In genomic region chr10:89643812-89644690, GRCh38 we compare ENCODE assay signal across 9 cellular contexts. TPM values are rescaled to one million over a fixed set of nuclear protein-coding genes. Genes with fewer than 3 reads are reported as not detected.
DNase-seq lines count a peak whose midpoint lies in the region; ATAC-seq, FAIRE-seq and TF ChIP-seq lines count a peak whose summit lies in the region.
"Had no signal": no experiment of that assay in that cellular context is flagged by ENCODE, and none has a peak within 500 bp of the region (broad histone marks: within the 10 kb centered on the region; RNA-seq: fewer than 3 reads in every experiment).

No MANE protein-coding gene starts in this region.

- H3K9me3 Mint-ChIP-seq in activated B cell treated with CpG ODN at 0.5 μM for 24 hours = no peaks in the 10 kb centered on the region
- no peaks in the 10 kb centered on the region for H3K9me3 Mint-ChIP-seq in chondrocyte (ENCODE audit: low read depth)
- H3K9me3 Mint-ChIP-seq: T-helper 1 cell treated with Interleukin-12 subunit alpha and Interleukin-12 subunit beta and Interleukin-4 antibody, amounts not matched to agents 30 μg/mL and 1 μg/mL, for 36 hours had no signal

- CTCF ChIA-PET in activated B cell treated with CpG ODN at 0.5 μM for 24 hours (lab: Charles Lee) = interaction anchor here (0.7 to 1.2 kb wide), 4 partner anchors 19 to 504 kb away, joined by 3 to 6 read pairs (median 3); partner anchors contain the start of gene KIF20B

- in situ Hi-C loops in GM18951 (cut with MboI; ENCODE audit: low sequenced_read_pairs, unreplicated experiment) = no loop called here

- H3K27ac Mint-ChIP-seq in activated B cell treated with CpG ODN at 0.5 μM for 24 hours (no peak overlapping the region), chondrocyte (ENCODE audit: unreplicated experiment) (no peak overlapping the region)

- POLR2A ChIA-PET in activated B cell treated with CpG ODN at 0.5 μM for 24 hours (lab: Charles Lee) = interaction anchor here (0.7 to 1.8 kb wide), 7 partner anchors 10 to 1227 kb away, joined by 3 to 28 read pairs (median 3); partner anchors contain the start of genes IFIT5, KIF20B and RPP30

- no peaks in the 10 kb centered on the region for H3K27me3 Mint-ChIP-seq in activated B cell treated with CpG ODN at 0.5 μM for 24 hours
- no peaks in the 10 kb centered on the region for H3K27me3 Mint-ChIP-seq in chondrocyte (ENCODE audit: low read depth)

- no peaks in the 10 kb centered on the region for H3K36me3 ChIP-seq in kidney (ENCODE audit: control insufficient read depth in 1 of 2, insufficient read depth in 2 of 2, low read length in 2 of 2)

- peaks cover 13% of the 10 kb centered on the region for H3K4me1 Mint-ChIP-seq in activated B cell treated with CpG ODN at 0.5 μM for 24 hours
- peaks cover 28% of the 10 kb centered on the region for H3K4me1 Mint-ChIP-seq in chondrocyte (ENCODE audit: low read depth)

- H3K36me3 Mint-ChIP-seq in activated B cell treated with CpG ODN at 0.5 μM for 24 hours (ENCODE audit: low read depth) (peaks cover 3% of the 10 kb centered on the region), chondrocyte (ENCODE audit: low read depth) (no peaks in the 10 kb centered on the region)

- FAIRE-seq in kidney (lab: Jason Lieb, UNC) = peak; percentile 98

- H3K4me3 Mint-ChIP-seq in activated B cell treated with CpG ODN at 0.5 μM for 24 hours (no peak overlapping the region), chondrocyte (ENCODE audit: unreplicated experiment) (no peak overlapping the region)

- DNase-seq in AG09319 (ENCODE audit: extremely low read depth, low read depth) (peak; percentile 83), NCI-H2227 (lab: John Stamatoyannopoulos, UW; ENCODE audit: unreplicated experiment) (peak; percentile 91), activated B cell treated with CpG ODN at 0.5 μM for 24 hours (peak; percentile 46), chondrocyte (ENCODE audit: low spot score) (peak; percentile 88), kidney (peak; percentile 84)
- DNase-seq in stimulated activated CD4-positive, alpha-beta T cell treated with anti-CD3 and anti-CD28 coated beads, Interleukin-15, amount 100 ng/mL, for 24 hours = peak; percentile 79

- no peaks in the 10 kb centered on the region for H3K9me3 ChIP-seq in kidney (ENCODE audit: control insufficient read depth in 1 of 2, low read length in 2 of 2)

- H3K4me3 ChIP-seq in kidney (ENCODE audit: low read length in 2 of 2) = peak overlapping the region; percentile 87 to 89

- ATAC-seq in HG03159 (IDR thresholded peaks at IDR 0.05; ENCODE audit: unreplicated experiment) (peak; percentile 93), activated B cell treated with CpG ODN at 0.5 μM for 24 hours (ENCODE audit: low read depth) (peak; percentile 91)

- TF ChIP-seq CTCF in AG09319 (IDR thresholded peaks at IDR 0.05; ENCODE audit: low read depth, low read length) (no peak; the same call in 1 of the 2 replicates), activated B cell treated with CpG ODN at 0.5 μM for 24 hours (IDR thresholded peaks at IDR 0.05) (no peak), chondrocyte (IDR thresholded peaks at IDR 0.05) (peak; percentile 44), kidney (IDR thresholded peaks at IDR 0.05; ENCODE audit: borderline replicate concordance, extremely low read depth, insufficient read depth) (no peak)

- intact Hi-C loops in activated B cell treated with CpG ODN at 0.5 μM for 24 hours (cut with micrococcal nuclease) = loop anchor here (1.0 to 10.0 kb wide), 7 partner anchors 29 to 1771 kb away; partner anchors contain the start of genes HECTD2, IFIT5, KIF20B and RPP30
- intact Hi-C loops in kidney (cut with DNase I) = no loop called here

- H3K27ac ChIP-seq in kidney (ENCODE audit: low read depth in 2 of 2, low read length in 2 of 2) = peak overlapping the region; percentile 93 to 98

- peak overlapping the region; percentile 91 to 94 for H3K9ac ChIP-seq in kidney (ENCODE audit: low read length in 2 of 2)

- peaks cover 9 to 17% of the 10 kb centered on the region in 2 donors for H3K4me1 ChIP-seq in kidney (ENCODE audit: control insufficient read depth in 1 of 2, insufficient read depth in 1 of 2, low read depth in 1 of 2, low read length in 2 of 2)

- TF ChIP-seq POLR2A in GM18951 (IDR thresholded peaks at IDR 0.05; ENCODE audit: extremely low read depth, insufficient read depth, insufficient read length) = peak; percentile 95

RNA-seq across cellular contexts. Expression of gene PANK1, which starts 1.0 kb away (rescaled TPM):
- 1.8 and 1.9 TPM in 2 replicates for total RNA-seq in activated B cell treated with CpG ODN at 0.5 μM for 24 hours
- total RNA-seq in chondrocyte = 6.3 to 13.9 TPM (median 7.6 TPM) in 3 replicates
- 5.4 TPM for total RNA-seq in kidney
- polyA plus RNA-seq in kidney (ENCODE audit: insufficient read depth, low read depth, low replicate concordance) = 31.3 TPM

RNA-seq across cellular contexts. Expression of gene KIF20B, which starts 57.3 kb away (rescaled TPM):
- total RNA-seq in activated B cell treated with CpG ODN at 0.5 μM for 24 hours (23.8 and 24.0 TPM in 2 replicates), chondrocyte (6.6 to 10.1 TPM (median 7.2 TPM) in 3 replicates), kidney (7.3 TPM)
- 0.67 TPM for polyA plus RNA-seq in kidney (ENCODE audit: insufficient read depth, low read depth, low replicate concordance)

Comparison
In these comparisons a context has a peak if more than half of its experiments do, and no peak if none do; other contexts are left out.
1. Peak in every context shown above with its lines: DNase-seq, ATAC-seq, H3K4me3 ChIP-seq and H3K27ac ChIP-seq.